In genomic region chr17:57974053-57974824, GRCh38 we compare ENCODE assay signal across 8 cellular contexts. TPM values are rescaled to one million over a fixed set of nuclear protein-coding genes. Genes with fewer than 3 reads are reported as not detected.
A peak's percentile ranks its signal among the peaks of the same experiment; 100 is the strongest.
DNase-seq lines count a peak whose midpoint lies in the region; ATAC-seq and TF ChIP-seq lines count a peak whose summit lies in the region.
"Not testable (repeated sequence)": the region's sequence is repeated elsewhere in the genome, so short reads cannot be mapped to it uniquely, and the experiment has no call there.

No MANE protein-coding gene starts in this region.

- intact Hi-C loops in A673 (cut with micrococcal nuclease; ENCODE audit: unreplicated experiment); adrenal gland (cut with DNase I); Right ventricle myocardium superior (cut with DNase I); right cardiac atrium (cut with DNase I): not testable (repeated sequence)

- H3K27me3 Mint-ChIP-seq in HFFc6 (ENCODE audit: insufficient read depth); progenitor cell of endocrine pancreas: not testable (repeated sequence)

- not testable (repeated sequence) for H3K9me3 ChIP-seq in A673 (ENCODE audit: low read depth, low read length, poor library complexity, severe bottlenecking); adrenal gland (replicated peaks in 1 of 3); right cardiac atrium (ENCODE audit: control insufficient read depth, low read length)

- H3K27ac Mint-ChIP-seq in HFFc6 (peak overlapping the region; percentile 43; the same call in 1 of the 2 replicates), progenitor cell of endocrine pancreas (peak overlapping the region; percentile 54)

- not testable (repeated sequence) for H3K4me3 ChIP-seq in A673 (ENCODE audit: low read depth, low read length, poor library complexity, severe bottlenecking); adrenal gland; right cardiac atrium (ENCODE audit: low read length)

- TSS peak; percentile 23 for BruUV-seq in A673 (replicated peaks; lab: Mats Ljungman, UMichigan)

- CTCF ChIA-PET in A673 (lab: Charles Lee) = not testable (repeated sequence)

- H3K27me3 ChIP-seq in A673 (replicated peaks; ENCODE audit: insufficient read depth, low read depth, low read length, poor library complexity); adrenal gland; right cardiac atrium (ENCODE audit: control insufficient read depth, insufficient read depth): not testable (repeated sequence)

- H3K4me1 Mint-ChIP-seq in HFFc6 (ENCODE audit: low read depth) (peaks cover 59% of the 10 kb centered on the region), progenitor cell of endocrine pancreas (ENCODE audit: low read depth) (peaks cover 30% of the 10 kb centered on the region)

- H3K4me3 Mint-ChIP-seq in HFFc6; progenitor cell of endocrine pancreas (ENCODE audit: low read depth): not testable (repeated sequence)

- H3K9me3 Mint-ChIP-seq in HFFc6; progenitor cell of endocrine pancreas (ENCODE audit: low read depth): not testable (repeated sequence)

- H3K36me3 ChIP-seq in A673 (ENCODE audit: insufficient read depth, low read length, poor library complexity, severe bottlenecking) (peaks cover 63% of the 10 kb centered on the region), adrenal gland (replicated peaks in 1 of 2) (peaks cover 0 to 63% of the 10 kb centered on the region in 2 donors)

- not testable (repeated sequence) for TF ChIP-seq POLR2A in adrenal gland (IDR thresholded peaks at IDR 0.05)

- 86 to 93% (median 88%) methylated on average over 4 of the region's 4 CpGs for WGBS in adrenal gland, 4 donors
- 75% methylated on average over 4 of the region's 4 CpGs for WGBS in right cardiac atrium

- POLR2A ChIA-PET in A673 (lab: Charles Lee; ENCODE audit: low non-redundant PET) = not testable (repeated sequence)

- not testable (repeated sequence) for H3K27ac ChIP-seq in A673 (ENCODE audit: low read depth, low read length, poor library complexity, severe bottlenecking)
- H3K27ac ChIP-seq in adrenal gland (peak overlapping the region in 3 of 5 donors; percentile 33 to 72 (median 54)), caudate nucleus (ENCODE audit: low read depth, low read length) (peak overlapping the region; percentile 97), right cardiac atrium (ENCODE audit: low read length) (peak overlapping the region; percentile 78), temporal lobe (ENCODE audit: low read depth, low read length) (peak overlapping the region; percentile 98)

- ATAC-seq in Right ventricle myocardium superior (ENCODE audit: poor library complexity) (peak; percentile 67), right cardiac atrium (peak; percentile 36 to 44)

- TF ChIP-seq CTCF in A673 (conservative IDR thresholded peaks at IDR 0.05; ENCODE audit: low read depth, low read length); HFFc6 (IDR thresholded peaks at IDR 0.05); adrenal gland (IDR thresholded peaks at IDR 0.05); progenitor cell of endocrine pancreas (IDR thresholded peaks at IDR 0.05; ENCODE audit: unreplicated experiment): not testable (repeated sequence)

- H3K36me3 Mint-ChIP-seq in HFFc6 (ENCODE audit: low read depth) (peaks cover 39% of the 10 kb centered on the region), progenitor cell of endocrine pancreas (ENCODE audit: insufficient read depth) (peaks cover 33% of the 10 kb centered on the region)

- DNase-seq in A673 (ENCODE audit: low spot score); HFFc6; adrenal gland; caudate nucleus (lab: John Stamatoyannopoulos, UW); Right ventricle myocardium superior; right cardiac atrium; progenitor cell of endocrine pancreas (ENCODE audit: low spot score, unreplicated experiment): not testable (repeated sequence)

- peaks cover 21% of the 10 kb centered on the region for H3K4me1 ChIP-seq in A673 (ENCODE audit: insufficient read depth, low read length, poor library complexity, severe bottlenecking)
- H3K4me1 ChIP-seq in adrenal gland (replicated peaks in 1 of 2) = peaks cover 6 to 22% of the 10 kb centered on the region in 2 donors
- not testable (repeated sequence) for H3K4me1 ChIP-seq in right cardiac atrium (ENCODE audit: control insufficient read depth, insufficient read depth, low read length)

RNA-seq across cellular contexts. Expression of gene VEZF1, which starts 13.8 kb away (rescaled TPM):
- total RNA-seq in A673 (2021) (75.7 and 77.7 TPM in 2 replicates), adrenal gland (100 to 1,000 TPM in 1 of 8 donors, 10 to 100 TPM in 7; 56.2 to 105 (median 74.1) TPM), Right ventricle myocardium superior (73.7 TPM), right cardiac atrium (10 to 100 TPM; 67.4 to 74.6 (median 68.5) TPM), progenitor cell of endocrine pancreas (103 and 110 TPM in 2 replicates), temporal lobe (55.6 TPM)
- total RNA-seq in HFFc6 (2021; fragmentation: NEBNext Ultra II Directional; extraction: Animal tissue kit (Norgen Biotek cat#: 25700)) = 10 to 100 TPM; 41.7 to 56.5 (median 51.8) TPM
- polyA plus RNA-seq in adrenal gland (10 to 100 TPM; 14.1 to 58.5 (median 23.1) TPM), right cardiac atrium (20.0 TPM)

RNA-seq across cellular contexts. Expression of gene CUEDC1, which starts 19.0 kb away (rescaled TPM):
- 53.5 and 55.6 TPM in 2 replicates for total RNA-seq in A673 (2021)
- total RNA-seq in HFFc6 (2021; fragmentation: NEBNext Ultra II Directional; extraction: Animal tissue kit (Norgen Biotek cat#: 25700)) = 10 to 100 TPM; 34.0 to 41.0 (median 34.9) TPM
- total RNA-seq in adrenal gland = 10 to 100 TPM; 23.9 to 47.3 (median 39.1) TPM
- polyA plus RNA-seq in adrenal gland = 10 to 100 TPM; 19.9 to 45.1 (median 40.1) TPM
- 44.6 TPM for total RNA-seq in Right ventricle myocardium superior
- 10 to 100 TPM; 53.1 to 60.5 (median 55.1) TPM for total RNA-seq in right cardiac atrium
- 41.0 TPM for polyA plus RNA-seq in right cardiac atrium
- total RNA-seq in progenitor cell of endocrine pancreas = 29.2 and 30.8 TPM in 2 replicates
- total RNA-seq in temporal lobe = 9.1 TPM

RNA-seq across cellular contexts. Expression of gene SRSF1, which starts 32.8 kb away (rescaled TPM):
- total RNA-seq in A673 (2021) (491 and 512 TPM in 2 replicates), adrenal gland (100 to 1,000 TPM; 131 to 236 (median 186) TPM), Right ventricle myocardium superior (90.9 TPM), right cardiac atrium (100 to 1,000 TPM in 3 of 4 donors, 10 to 100 TPM in 1; 97.9 to 132 (median 126) TPM), progenitor cell of endocrine pancreas (319 and 326 TPM in 2 replicates), temporal lobe (217 TPM)
- total RNA-seq in HFFc6 (2021; fragmentation: NEBNext Ultra II Directional; extraction: Animal tissue kit (Norgen Biotek cat#: 25700)) = 100 to 1,000 TPM; 216 to 296 (median 271) TPM
- polyA plus RNA-seq in adrenal gland (100 to 1,000 TPM; 105 to 276 (median 137) TPM), right cardiac atrium (58.9 TPM)
